Comparison of ENCODE assay signal across 1 cellular context in genomic region chr2:218975060-218975777, GRCh38.
TF ChIP-seq lines count a peak whose summit lies in the region.

No MANE protein-coding gene starts in this region.

TF ChIP-seq in GM23338, 12 proteins besides CTCF, POLR2A, EP300 and RAD21 (continued from another document):
- TF ChIP-seq ZNF462 (CRISPR knock-in tag; IDR thresholded peaks at IDR 0.05) (no peak), EZH2 (IDR thresholded peaks at IDR 0.05; ENCODE audit: low read depth, unreplicated experiment) (no peak), EZH2phosphoT487 (IDR thresholded peaks at IDR 0.05; ENCODE audit: unreplicated experiment) (no peak), POLR2AphosphoS5 (IDR thresholded peaks at IDR 0.05; ENCODE audit: low read depth) (no peak), STAT1 (IDR thresholded peaks at IDR 0.05; ENCODE audit: unreplicated experiment) (no peak), ETS1 (IDR thresholded peaks at IDR 0.05) (no peak), ZNF114 (CRISPR knock-in tag; IDR thresholded peaks at IDR 0.05) (no peak), ZNF331 (CRISPR knock-in tag; IDR thresholded peaks at IDR 0.05; ENCODE audit: low read depth) (no peak), JUNB (IDR thresholded peaks at IDR 0.05; ENCODE audit: unreplicated experiment) (no peak), REST (IDR thresholded peaks at IDR 0.05; ENCODE audit: unreplicated experiment) (no peak), CREB1 (CRISPR knock-in tag; IDR thresholded peaks at IDR 0.05; ENCODE audit: low read depth) (no peak)
